10 cellular contexts compared by ENCODE assay signal in genomic region chr5:57117601-57118000, GRCh38. TPM values are rescaled to one million over a fixed set of nuclear protein-coding genes. Genes with fewer than 3 reads are reported as not detected.
DNase-seq lines count a peak whose midpoint lies in the region; ATAC-seq and TF ChIP-seq lines count a peak whose summit lies in the region.
"Had no signal": no experiment of that assay in that cellular context is flagged by ENCODE, and none has a peak within 500 bp of the region (broad histone marks: within the 10 kb centered on the region; RNA-seq: fewer than 3 reads in every experiment).

No MANE protein-coding gene starts in this region.

- H3K4me1 Mint-ChIP-seq in naive thymus-derived CD8-positive, alpha-beta T cell, result peaks cover 9 to 19% (median 12%) of the 10 kb centered on the region in 4 donors

- BruUV-seq in PC-3 (replicated peaks; lab: Mats Ljungman, UMichigan), result no TSS peak

- H3K27me3 Mint-ChIP-seq in naive thymus-derived CD8-positive, alpha-beta T cell, result no peaks in the 10 kb centered on the region

- POLR2A ChIA-PET in PC-3 (lab: Charles Lee; ENCODE audit: unreplicated experiment), result no interaction called here
- POLR2A ChIA-PET in naive thymus-derived CD8-positive, alpha-beta T cell (lab: Charles Lee), result no interaction called here

- H3K9me3 ChIP-seq in PC-3 (ENCODE audit: low read length), result no peaks in the 10 kb centered on the region

- no peaks in the 10 kb centered on the region for H3K9me2 ChIP-seq in PC-3 (replicated peaks; ENCODE audit: low read length)

- H3K4me2 ChIP-seq in PC-3 (ENCODE audit: low read length), result no peak overlapping the region

- H3K9me3 Mint-ChIP-seq in naive thymus-derived CD8-positive, alpha-beta T cell, result peaks cover 0 to 4% (median 1%) of the 10 kb centered on the region in 9 donors

- peak overlapping the region in 7 of 10 donors; percentile 8 to 61 (median 40) for H3K4me3 Mint-ChIP-seq in naive thymus-derived CD8-positive, alpha-beta T cell

- H3K27ac ChIP-seq in PC-3 (ENCODE audit: low read length), result no peak overlapping the region

- no peaks in the 10 kb centered on the region for H3K27me3 ChIP-seq in PC-3 (ENCODE audit: low read length)

- CTCF ChIA-PET in PC-3 (lab: Charles Lee), result no interaction called here

- no peaks in the 10 kb centered on the region for H3K4me1 ChIP-seq in PC-3 (ENCODE audit: insufficient read depth, low read length)

- no peaks in the 10 kb centered on the region for H3K36me3 ChIP-seq in PC-3 (ENCODE audit: low read depth, low read length)

- H3K9ac ChIP-seq in PC-3 (ENCODE audit: low read length), result no peak overlapping the region

- H3K79me2 ChIP-seq in PC-3 (ENCODE audit: low read length), result no peaks in the 10 kb centered on the region

- H4K20me1 ChIP-seq in PC-3 (ENCODE audit: low read length), result no peaks in the 10 kb centered on the region

- ATAC-seq in PC-3, result no peak
- peak; percentile 97 to 98 for ATAC-seq in naive thymus-derived CD8-positive, alpha-beta T cell
- no peak for ATAC-seq in HG02678 (IDR thresholded peaks at IDR 0.05; ENCODE audit: unreplicated experiment)
- no peak for ATAC-seq in GM19351 (IDR thresholded peaks at IDR 0.05; ENCODE audit: unreplicated experiment)

- no peak for TF ChIP-seq CTCF in PC-3 (conservative IDR thresholded peaks at IDR 0.05; ENCODE audit: low read depth, low read length)

- H3F3A ChIP-seq in PC-3 (ENCODE audit: low read length, unreplicated experiment), result no peaks in the 10 kb centered on the region

- H3K4me3 ChIP-seq in PC-3 (ENCODE audit: low read length), result no peak overlapping the region

- peak overlapping the region; percentile 63 to 94 (median 88) for H3K27ac Mint-ChIP-seq in naive thymus-derived CD8-positive, alpha-beta T cell

- intact Hi-C loops in PC-3 (cut with micrococcal nuclease), result no loop called here

- DNase-seq in CD1c-positive myeloid dendritic cell (ENCODE audit: extremely low spot score) (peak; percentile 4), PC-3 (peak; percentile 7), activated T-cell treated with anti-CD3 and anti-CD28 coated beads for 4 hours (peak; percentile 45), NCI-H82 treated with DMSO at 0.1 percent for 48 hours (lab: John Stamatoyannopoulos, UW; ENCODE audit: unreplicated experiment) (no peak), NK-92 (lab: John Stamatoyannopoulos, UW; ENCODE audit: unreplicated experiment) (no peak)
- peak in 9 of 10 donors; percentile 25 to 84 (median 54) for DNase-seq in naive thymus-derived CD8-positive, alpha-beta T cell
- DNase-seq: amniotic stem cell, mesendoderm had no signal

- no peak overlapping the region for H2AFZ ChIP-seq in PC-3 (ENCODE audit: low read length)

- H3K36me3 Mint-ChIP-seq in naive thymus-derived CD8-positive, alpha-beta T cell, result peaks cover 0 to 3% (median 2%) of the 10 kb centered on the region in 3 donors

RNA-seq across cellular contexts. Expression of gene GPBP1, which starts 56.3 kb away (rescaled TPM):
- total RNA-seq in PC-3 (2014; rRNA removed), result 29.5 and 31.8 TPM in 2 replicates
- total RNA-seq in naive thymus-derived CD8-positive, alpha-beta T cell, result 100 to 1,000 TPM; 155 to 168 TPM
- polyA plus RNA-seq in naive thymus-derived CD8-positive, alpha-beta T cell, result 10 to 100 TPM; 69.8 to 97.1 (median 93.0) TPM

Comparison
In these comparisons a context has a peak if more than half of its experiments do, and no peak if none do; other contexts are left out.
1. DNase-seq: peak in CD1c-positive myeloid dendritic cell (single experiment), PC-3 (single experiment), activated T-cell treated with anti-CD3 and anti-CD28 coated beads for 4 hours (single experiment) and naive thymus-derived CD8-positive, alpha-beta T cell (9 of 10); none in NCI-H82 treated with DMSO at 0.1 percent for 48 hours (single experiment) and NK-92 (single experiment).
2. ATAC-seq: peak in naive thymus-derived CD8-positive, alpha-beta T cell (2 of 2); none in PC-3 (single experiment), HG02678 (single experiment) and GM19351 (single experiment).